In the genomic region with DNA sequence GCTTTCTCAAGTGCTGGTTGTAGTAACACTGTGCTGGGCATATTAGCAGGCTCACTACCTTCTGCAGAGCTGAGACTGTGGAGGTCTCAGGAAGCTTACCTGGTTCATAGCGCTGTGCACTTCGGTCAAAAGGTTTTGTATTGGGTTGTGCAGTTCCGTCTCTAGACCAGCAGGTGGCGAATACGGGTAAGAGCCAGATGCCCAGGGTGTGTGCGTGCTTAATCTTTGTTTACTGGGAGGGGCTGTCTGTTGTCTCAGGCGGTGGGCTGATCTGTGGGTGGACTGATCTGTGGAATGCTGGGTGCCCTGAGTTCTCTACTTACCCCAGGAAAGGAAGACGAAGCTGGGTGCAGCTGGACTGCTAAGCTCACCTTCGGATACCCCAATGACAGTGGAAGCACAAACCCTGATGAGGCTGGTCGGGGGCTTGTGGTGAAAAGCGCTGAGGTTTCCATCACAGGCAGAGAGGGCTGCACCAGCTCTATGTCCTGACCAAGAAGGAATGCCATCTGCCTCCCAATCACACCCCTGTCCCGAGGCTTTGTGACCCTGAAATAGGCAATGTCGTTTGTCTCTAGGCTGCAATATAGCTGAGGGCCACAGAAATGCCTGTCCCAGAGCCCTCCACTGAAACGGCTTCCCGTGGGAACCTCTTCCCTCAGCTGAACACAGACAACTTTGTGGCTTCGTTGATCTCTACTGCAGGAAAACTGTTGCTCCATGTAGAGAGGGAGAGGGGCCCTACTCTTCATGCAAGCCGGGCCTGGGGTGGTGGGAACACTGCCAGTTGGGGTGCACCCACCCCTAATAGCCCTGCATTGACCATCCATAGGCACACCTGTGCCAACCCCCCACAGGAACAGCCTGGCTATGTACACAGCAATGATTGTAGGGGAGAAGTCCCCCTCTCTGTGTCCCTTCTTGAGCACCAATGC, we compare ENCODE assay signal across 8 cellular contexts. TPM values are rescaled to one million over a fixed set of nuclear protein-coding genes. Genes with fewer than 3 reads are reported as not detected.
DNase-seq lines count a peak whose midpoint lies in the region; ATAC-seq and TF ChIP-seq lines count a peak whose summit lies in the region.

No MANE protein-coding gene starts in this region.

- H3K36me3 ChIP-seq in BLaER1 = no peaks in the 10 kb centered on the region

- H3K4me2 ChIP-seq in BLaER1 = peak overlapping the region; percentile 23; the same call in 1 of the 2 replicates

- DNase-seq in GM19240 (ENCODE audit: insufficient read length, low spot score) = peak; percentile 63
- peak; percentile 71 for DNase-seq in HT-29 (ENCODE audit: low spot score)
- peak; percentile 64 to 83 for DNase-seq in NOMO-1 (lab: John Stamatoyannopoulos, UW; ENCODE audit: unreplicated experiment in 2 of 2)
- DNase-seq in activated CD8-positive, alpha-beta memory T cell treated with anti-CD3 and anti-CD28 coated beads, Interleukin-2, amount 10 ng/mL, durations not matched to agents 7 days and 5 days = peak; percentile 75
- DNase-seq in endothelial cell (ENCODE audit: low spot score) = peak; percentile 58
- DNase-seq in mucosa of gallbladder (ENCODE audit: low spot score) = peak; percentile 73
- peak; percentile 27 to 38 for DNase-seq in stimulated activated CD8-positive, alpha-beta memory T cell treated with anti-CD3 and anti-CD28 coated beads, Interleukin-2, amount 100 ng/mL, for 48 hours (ENCODE audit: low read depth in 2 of 2)

- H3K4me1 Mint-ChIP-seq in activated CD8-positive, alpha-beta memory T cell treated with anti-CD3 and anti-CD28 coated beads, Interleukin-2, amount 10 ng/mL, durations not matched to agents 7 days and 5 days = peaks cover 5% of the 10 kb centered on the region
- peaks cover 5% of the 10 kb centered on the region for H3K4me1 Mint-ChIP-seq in endothelial cell (ENCODE audit: unreplicated experiment)

- H3K9me3 ChIP-seq in BLaER1 = peaks cover 5% of the 10 kb centered on the region; the same call in 1 of the 2 replicates

- H3K4me3 ChIP-seq in BLaER1 = no peak overlapping the region

- H3K27me3 Mint-ChIP-seq in activated CD8-positive, alpha-beta memory T cell treated with anti-CD3 and anti-CD28 coated beads, Interleukin-2, amount 10 ng/mL, durations not matched to agents 7 days and 5 days = peaks cover 5% of the 10 kb centered on the region
- H3K27me3 Mint-ChIP-seq in endothelial cell (ENCODE audit: unreplicated experiment) = peaks cover 2% of the 10 kb centered on the region

- CTCF ChIA-PET in activated CD8-positive, alpha-beta memory T cell treated with anti-CD3 and anti-CD28 coated beads, Interleukin-2, amount 10 ng/mL, durations not matched to agents 7 days and 5 days (lab: Charles Lee) = interaction anchor here (0.6 to 4.6 kb wide), 22 partner anchors 9 to 1226 kb away, joined by 3 to 42 read pairs (median 3); partner anchors contain the start of genes FAM117B and ICA1L

- peak; percentile 98 for ATAC-seq in activated CD8-positive, alpha-beta memory T cell treated with anti-CD3 and anti-CD28 coated beads, Interleukin-2, amount 10 ng/mL, durations not matched to agents 7 days and 5 days

- TF ChIP-seq CTCF in endothelial cell (IDR thresholded peaks at IDR 0.05; ENCODE audit: unreplicated experiment) = peak; percentile 91

- H3K4me3 Mint-ChIP-seq in activated CD8-positive, alpha-beta memory T cell treated with anti-CD3 and anti-CD28 coated beads, Interleukin-2, amount 10 ng/mL, durations not matched to agents 7 days and 5 days = no peak overlapping the region
- no peak overlapping the region for H3K4me3 Mint-ChIP-seq in endothelial cell (ENCODE audit: unreplicated experiment)

- H3K9ac ChIP-seq in BLaER1 = no peak overlapping the region

- H3K9me3 Mint-ChIP-seq in activated CD8-positive, alpha-beta memory T cell treated with anti-CD3 and anti-CD28 coated beads, Interleukin-2, amount 10 ng/mL, durations not matched to agents 7 days and 5 days (ENCODE audit: low read depth) = no peaks in the 10 kb centered on the region
- no peaks in the 10 kb centered on the region for H3K9me3 Mint-ChIP-seq in endothelial cell (ENCODE audit: unreplicated experiment)

- no peak overlapping the region for H3K27ac ChIP-seq in BLaER1

- H3K27me3 ChIP-seq in BLaER1 = no peaks in the 10 kb centered on the region

- H3K36me3 Mint-ChIP-seq in activated CD8-positive, alpha-beta memory T cell treated with anti-CD3 and anti-CD28 coated beads, Interleukin-2, amount 10 ng/mL, durations not matched to agents 7 days and 5 days = no peaks in the 10 kb centered on the region
- H3K36me3 Mint-ChIP-seq in endothelial cell (ENCODE audit: low read depth, unreplicated experiment) = no peaks in the 10 kb centered on the region

- no peak overlapping the region for H3K27ac Mint-ChIP-seq in activated CD8-positive, alpha-beta memory T cell treated with anti-CD3 and anti-CD28 coated beads, Interleukin-2, amount 10 ng/mL, durations not matched to agents 7 days and 5 days
- H3K27ac Mint-ChIP-seq in endothelial cell (ENCODE audit: unreplicated experiment) = no peak overlapping the region

- H4K20me1 ChIP-seq in BLaER1 = no peaks in the 10 kb centered on the region

- H3K4me1 ChIP-seq in BLaER1 = peaks cover 11% of the 10 kb centered on the region; the same call in 1 of the 2 replicates

RNA-seq across cellular contexts. Expression of gene FAM117B, which starts 45.9 kb away (rescaled TPM):
- total RNA-seq in HT-29 (2014; rRNA removed; shearing (Covaris generic)) = 6.5 and 9.9 TPM in 2 replicates
- total RNA-seq in activated CD8-positive, alpha-beta memory T cell treated with anti-CD3 and anti-CD28 coated beads, Interleukin-2, amount 10 ng/mL, durations not matched to agents 7 days and 5 days = 1 to 10 TPM; 3.7 to 3.8 TPM
- total RNA-seq in endothelial cell (ENCODE audit: unreplicated experiment) (13.0 TPM), mucosa of gallbladder (14.4 TPM)
